ENCODE assay signal across 2 cellular contexts in the genomic region with DNA sequence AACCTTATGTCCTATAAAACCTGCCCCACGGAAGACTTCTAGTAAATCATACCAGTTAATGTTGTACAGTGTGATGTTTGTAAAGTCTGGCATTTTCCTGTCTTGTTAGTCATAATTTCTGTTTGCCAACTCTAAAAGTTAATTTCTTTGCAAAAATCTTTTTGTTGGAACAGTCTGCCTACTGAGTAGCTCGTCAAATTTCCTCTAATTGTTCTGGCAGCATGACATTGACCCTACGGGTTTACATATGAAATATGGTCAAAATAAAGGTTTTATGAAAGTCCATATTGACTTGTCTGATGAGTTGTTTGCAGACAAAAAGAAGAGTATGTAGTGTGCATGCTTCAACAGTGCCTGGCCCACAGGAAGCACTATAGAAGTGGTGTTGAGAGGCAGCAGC.
TF ChIP-seq lines count a peak whose summit lies in the region.

No MANE protein-coding gene starts in this region.

TF ChIP-seq in GM23338, 12 proteins besides CTCF, POLR2A, EP300 and RAD21 (continued from another document):
- TF ChIP-seq, protein P1, sequence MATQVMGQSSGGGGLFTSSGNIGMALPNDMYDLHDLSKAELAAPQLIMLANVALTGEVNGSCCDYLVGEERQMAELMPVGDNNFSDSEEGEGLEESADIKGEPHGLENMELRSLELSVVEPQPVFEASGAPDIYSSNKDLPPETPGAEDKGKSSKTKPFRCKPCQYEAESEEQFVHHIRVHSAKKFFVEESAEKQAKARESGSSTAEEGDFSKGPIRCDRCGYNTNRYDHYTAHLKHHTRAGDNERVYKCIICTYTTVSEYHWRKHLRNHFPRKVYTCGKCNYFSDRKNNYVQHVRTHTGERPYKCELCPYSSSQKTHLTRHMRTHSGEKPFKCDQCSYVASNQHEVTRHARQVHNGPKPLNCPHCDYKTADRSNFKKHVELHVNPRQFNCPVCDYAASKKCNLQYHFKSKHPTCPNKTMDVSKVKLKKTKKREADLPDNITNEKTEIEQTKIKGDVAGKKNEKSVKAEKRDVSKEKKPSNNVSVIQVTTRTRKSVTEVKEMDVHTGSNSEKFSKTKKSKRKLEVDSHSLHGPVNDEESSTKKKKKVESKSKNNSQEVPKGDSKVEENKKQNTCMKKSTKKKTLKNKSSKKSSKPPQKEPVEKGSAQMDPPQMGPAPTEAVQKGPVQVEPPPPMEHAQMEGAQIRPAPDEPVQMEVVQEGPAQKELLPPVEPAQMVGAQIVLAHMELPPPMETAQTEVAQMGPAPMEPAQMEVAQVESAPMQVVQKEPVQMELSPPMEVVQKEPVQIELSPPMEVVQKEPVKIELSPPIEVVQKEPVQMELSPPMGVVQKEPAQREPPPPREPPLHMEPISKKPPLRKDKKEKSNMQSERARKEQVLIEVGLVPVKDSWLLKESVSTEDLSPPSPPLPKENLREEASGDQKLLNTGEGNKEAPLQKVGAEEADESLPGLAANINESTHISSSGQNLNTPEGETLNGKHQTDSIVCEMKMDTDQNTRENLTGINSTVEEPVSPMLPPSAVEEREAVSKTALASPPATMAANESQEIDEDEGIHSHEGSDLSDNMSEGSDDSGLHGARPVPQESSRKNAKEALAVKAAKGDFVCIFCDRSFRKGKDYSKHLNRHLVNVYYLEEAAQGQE (IDR thresholded peaks at IDR 0.05; ENCODE audit: unreplicated experiment): no peak
- no peak for TF ChIP-seq EZH2phosphoT487 (IDR thresholded peaks at IDR 0.05; ENCODE audit: unreplicated experiment)
- TF ChIP-seq STAT1 (IDR thresholded peaks at IDR 0.05; ENCODE audit: unreplicated experiment): no peak

TF ChIP-seq in endothelial cell of umbilical vein, 7 proteins besides CTCF, POLR2A, EP300 and RAD21 (continued from another document):
- TF ChIP-seq EZH2 (IDR thresholded peaks at IDR 0.05; ENCODE audit: borderline replicate concordance, low read depth, low read length, severe bottlenecking) (no peak), JUN (IDR thresholded peaks at IDR 0.05; ENCODE audit: borderline replicate concordance, insufficient read depth, insufficient read length, low read depth) (no peak), MYC (IDR thresholded peaks at IDR 0.05; ENCODE audit: low read depth, low read length) (no peak)
